Comparison of ENCODE assay signal across 8 cellular contexts in genomic region chr19:46428278-46429141, GRCh38. TPM values are rescaled to one million over a fixed set of nuclear protein-coding genes. Genes with fewer than 3 reads are reported as not detected.
DNase-seq lines count a peak whose midpoint lies in the region; ATAC-seq and TF ChIP-seq lines count a peak whose summit lies in the region.

PNMA8C (minus strand) TSS chr19:46428936; CDS start chr19:46428359, 577 bp downstream.

- no peaks in the 10 kb centered on the region for H3K36me3 Mint-ChIP-seq in WTC11

- no peak for TF ChIP-seq CTCF in WTC11 (IDR thresholded peaks at IDR 0.05)

- CTCF ChIA-PET in WTC11 (lab: Charles Lee): interaction anchor here (0.5 to 0.9 kb wide), 3 partner anchors 24 to 101 kb away, joined by 3 to 5 read pairs (median 3); no protein-coding TSS in a partner anchor

- ATAC-seq in WTC11: peak; percentile 72
- ATAC-seq in left colon: peak; percentile 71
- ATAC-seq in HG03565 (IDR thresholded peaks at IDR 0.05; ENCODE audit: unreplicated experiment): no peak

- POLR2A ChIA-PET in WTC11 (lab: Charles Lee): interaction anchor here (0.6 kb wide), 1 partner anchor 9 kb away, joined by 4 read pairs; no protein-coding TSS in a partner anchor

- intact Hi-C loops in left colon (cut with DNase I, micrococcal nuclease): no loop called here

- H3K27ac Mint-ChIP-seq in WTC11: no peak within 1 kb of the TSS

- H3K4me1 Mint-ChIP-seq in WTC11: peaks cover 32% of the 10 kb centered on the region

- peak within 1 kb of the TSS; percentile 87 for H3K4me3 Mint-ChIP-seq in WTC11

- no peaks in the 10 kb centered on the region for H3K9me3 Mint-ChIP-seq in WTC11

- DNase-seq in AG20443 (ENCODE audit: low spot score) (peak; percentile 76), LHCN-M2 (ENCODE audit: low read depth) (peak; percentile 44), WTC11 (ENCODE audit: low spot score) (peak; percentile 93), cerebellum (ENCODE audit: low spot score) (peak; percentile 94), left colon (peak; percentile 49 to 57)
- peak; percentile 42 to 45 for DNase-seq in stimulated activated CD4-positive, alpha-beta T cell treated with anti-CD3 and anti-CD28 coated beads, Interleukin-4, amount 100 ng/mL, for 48 hours (ENCODE audit: low read depth in 2 of 2)
- DNase-seq in NK-92 treated with Interleukin-12 subunit alpha and Interleukin-12 subunit beta, amount 100 ng/mL, for 24 hours (lab: John Stamatoyannopoulos, UW): no peak

- H3K27me3 Mint-ChIP-seq in WTC11 (ENCODE audit: low read depth): peaks cover 52% of the 10 kb centered on the region

TF ChIP-seq in WTC11, 78 proteins besides CTCF, POLR2A, EP300 and RAD21:
- TF ChIP-seq NR2C2 (CRISPR knock-in tag; IDR thresholded peaks at IDR 0.05) (no peak), ZNF138 (CRISPR knock-in tag; conservative IDR thresholded peaks at IDR 0.05) (0 out of 2 replicates have a peak, but pooled peaks have one; percentile 63), KAT7 (CRISPR knock-in tag; IDR thresholded peaks at IDR 0.05; ENCODE audit: borderline replicate concordance) (no peak), ZNF121 (CRISPR knock-in tag; IDR thresholded peaks at IDR 0.05) (no peak), ATF3 (CRISPR knock-in tag; conservative IDR thresholded peaks at IDR 0.05) (peak; percentile 72; the same call in 1 of the 2 replicates), IRF2 (CRISPR knock-in tag; IDR thresholded peaks at IDR 0.05; ENCODE audit: borderline replicate concordance, low read depth) (no peak), E2F5 (CRISPR knock-in tag; IDR thresholded peaks at IDR 0.05) (no peak), E2F4 (CRISPR knock-in tag; IDR thresholded peaks at IDR 0.05; ENCODE audit: borderline replicate concordance, low read depth) (no peak), SOX15 (CRISPR knock-in tag; IDR thresholded peaks at IDR 0.05) (no peak), NR1H2 (CRISPR knock-in tag; IDR thresholded peaks at IDR 0.05) (no peak), MXD4 (CRISPR knock-in tag; IDR thresholded peaks at IDR 0.05; ENCODE audit: borderline replicate concordance) (no peak), ETV6 (CRISPR knock-in tag; IDR thresholded peaks at IDR 0.05) (no peak), JUN (CRISPR knock-in tag; IDR thresholded peaks at IDR 0.05) (no peak), ZNF219 (CRISPR knock-in tag; IDR thresholded peaks at IDR 0.05; ENCODE audit: borderline replicate concordance) (no peak), ZBTB43 (CRISPR knock-in tag; IDR thresholded peaks at IDR 0.05) (no peak), ZBTB21 (CRISPR knock-in tag; IDR thresholded peaks at IDR 0.05; ENCODE audit: borderline replicate concordance) (peak; percentile 95), CREM (CRISPR knock-in tag; IDR thresholded peaks at IDR 0.05) (peak; percentile 53; the same call in 1 of the 2 replicates), USF1 (CRISPR knock-in tag; IDR thresholded peaks at IDR 0.05) (no peak), MYBL2 (CRISPR knock-in tag; IDR thresholded peaks at IDR 0.05) (no peak), GRHL2 (CRISPR knock-in tag; IDR thresholded peaks at IDR 0.05; ENCODE audit: insufficient replicate concordance, severe bottlenecking) (no peak), SP1 (CRISPR knock-in tag; conservative IDR thresholded peaks at IDR 0.05) (no peak), CBFB (CRISPR knock-in tag; IDR thresholded peaks at IDR 0.05; ENCODE audit: low read depth) (no peak)

RNA-seq across cellular contexts. Expression of gene PNMA8C, which starts in this region (rescaled TPM):
- total RNA-seq in LHCN-M2 (2014; rRNA removed) (0.17 TPM in 1 of 2 replicates, not detected in the other), WTC11 (2021) (1.2 to 2.0 TPM (median 2.0 TPM) in 3 replicates), cerebellum (8.9 TPM), left colon (under 1 TPM in 1 of 2 donors, not detected in 1; 0.06 TPM)
- 0.01 TPM for polyA plus RNA-seq in LHCN-M2 (2012)

Comparison
In these comparisons a context has a peak if more than half of its experiments do, and no peak if none do; other contexts are left out.
1. Peak in DNase-seq in LHCN-M2; RNA of the gene not detected or under 1 TPM.
2. Peak in DNase-seq and ATAC-seq in left colon; RNA of the gene not detected or under 1 TPM.